In genomic region chr19:39518975-39519374, GRCh38 we compare ENCODE assay signal across 1 cellular context.
TF ChIP-seq lines count a peak whose summit lies in the region.

No MANE protein-coding gene starts in this region.

TF ChIP-seq in WTC11, 78 proteins besides CTCF, POLR2A, EP300 and RAD21:
- TF ChIP-seq, protein P1, sequence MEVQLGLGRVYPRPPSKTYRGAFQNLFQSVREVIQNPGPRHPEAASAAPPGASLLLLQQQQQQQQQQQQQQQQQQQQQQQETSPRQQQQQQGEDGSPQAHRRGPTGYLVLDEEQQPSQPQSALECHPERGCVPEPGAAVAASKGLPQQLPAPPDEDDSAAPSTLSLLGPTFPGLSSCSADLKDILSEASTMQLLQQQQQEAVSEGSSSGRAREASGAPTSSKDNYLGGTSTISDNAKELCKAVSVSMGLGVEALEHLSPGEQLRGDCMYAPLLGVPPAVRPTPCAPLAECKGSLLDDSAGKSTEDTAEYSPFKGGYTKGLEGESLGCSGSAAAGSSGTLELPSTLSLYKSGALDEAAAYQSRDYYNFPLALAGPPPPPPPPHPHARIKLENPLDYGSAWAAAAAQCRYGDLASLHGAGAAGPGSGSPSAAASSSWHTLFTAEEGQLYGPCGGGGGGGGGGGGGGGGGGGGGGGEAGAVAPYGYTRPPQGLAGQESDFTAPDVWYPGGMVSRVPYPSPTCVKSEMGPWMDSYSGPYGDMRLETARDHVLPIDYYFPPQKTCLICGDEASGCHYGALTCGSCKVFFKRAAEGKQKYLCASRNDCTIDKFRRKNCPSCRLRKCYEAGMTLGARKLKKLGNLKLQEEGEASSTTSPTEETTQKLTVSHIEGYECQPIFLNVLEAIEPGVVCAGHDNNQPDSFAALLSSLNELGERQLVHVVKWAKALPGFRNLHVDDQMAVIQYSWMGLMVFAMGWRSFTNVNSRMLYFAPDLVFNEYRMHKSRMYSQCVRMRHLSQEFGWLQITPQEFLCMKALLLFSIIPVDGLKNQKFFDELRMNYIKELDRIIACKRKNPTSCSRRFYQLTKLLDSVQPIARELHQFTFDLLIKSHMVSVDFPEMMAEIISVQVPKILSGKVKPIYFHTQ (CRISPR knock-in tag; IDR thresholded peaks at IDR 0.05) = no peak
- TF ChIP-seq, protein P2, sequence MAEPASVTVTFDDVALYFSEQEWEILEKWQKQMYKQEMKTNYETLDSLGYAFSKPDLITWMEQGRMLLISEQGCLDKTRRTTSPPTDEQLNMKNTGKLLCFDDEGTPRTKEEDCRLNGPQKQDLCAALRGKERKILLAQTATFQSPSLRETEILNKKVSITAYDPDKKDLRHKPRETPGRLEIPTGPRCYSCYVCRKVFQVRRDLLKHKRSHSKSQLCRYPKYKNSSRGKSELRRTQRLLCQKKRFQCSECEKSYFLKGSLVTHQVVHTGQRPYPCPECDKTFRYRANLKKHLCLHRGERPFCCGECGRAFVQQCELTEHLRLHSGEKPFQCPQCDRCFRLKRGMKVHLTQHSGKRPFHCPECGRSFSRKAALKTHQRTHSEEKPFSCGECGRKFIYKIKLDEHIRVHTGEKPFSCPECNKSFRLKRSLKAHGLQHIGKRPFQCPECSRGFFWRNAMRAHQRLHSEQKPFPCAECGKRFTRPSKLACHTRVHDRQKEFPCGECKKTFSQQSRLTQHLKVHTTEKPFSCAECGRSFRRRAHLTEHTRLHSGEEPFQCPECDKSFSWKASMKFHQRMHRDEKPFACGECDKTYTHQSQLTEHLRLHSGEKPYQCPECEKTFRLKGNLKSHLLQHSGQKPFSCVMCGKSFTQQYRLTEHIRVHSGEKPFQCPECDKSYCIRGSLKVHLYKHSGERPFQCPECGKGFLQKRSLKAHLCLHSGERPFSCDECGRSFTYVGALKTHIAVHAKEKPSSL (CRISPR knock-in tag; conservative IDR thresholded peaks at IDR 0.05) = no peak
- TF ChIP-seq STAT6 (CRISPR knock-in tag; conservative IDR thresholded peaks at IDR 0.05; ENCODE audit: low read depth) (no peak), ZNF671 (CRISPR knock-in tag; IDR thresholded peaks at IDR 0.05) (no peak), TP53 (CRISPR knock-in tag; IDR thresholded peaks at IDR 0.05) (no peak), SMAD3 (CRISPR knock-in tag; IDR thresholded peaks at IDR 0.05; ENCODE audit: borderline replicate concordance) (no peak), ZBTB21 (CRISPR knock-in tag; IDR thresholded peaks at IDR 0.05; ENCODE audit: borderline replicate concordance) (no peak), JAZF1 (CRISPR knock-in tag; IDR thresholded peaks at IDR 0.05) (no peak), ZNF138 (CRISPR knock-in tag; conservative IDR thresholded peaks at IDR 0.05) (no peak)
